Comparison of ENCODE assay signal across 12 cellular contexts in genomic region chr1:55575571-55576279, GRCh38.
DNase-seq lines count a peak whose midpoint lies in the region; ATAC-seq and TF ChIP-seq lines count a peak whose summit lies in the region.
"Had no signal": no experiment of that assay in that cellular context is flagged by ENCODE, and none has a peak within 500 bp of the region (broad histone marks: within the 10 kb centered on the region; RNA-seq: fewer than 3 reads in every experiment).

No MANE protein-coding gene starts in this region.

- H3K9me3 Mint-ChIP-seq in chondrocyte (ENCODE audit: low read depth) = no peaks in the 10 kb centered on the region
- H3K9me3 Mint-ChIP-seq in activated naive CD4-positive, alpha-beta T cell treated with anti-CD3 and anti-CD28 coated beads, Interleukin-2, amount 10 ng/mL, durations not matched to agents 7 days and 5 days = no peaks in the 10 kb centered on the region
- H3K9me3 Mint-ChIP-seq: stimulated activated naive CD8-positive, alpha-beta T cell treated with anti-CD3 and anti-CD28 coated beads, Interleukin-15, Interleukin-2, amounts not matched to agents 100 ng/mL and 50 ng/mL, for 24 hours had no signal

- no peak overlapping the region for H3K27ac Mint-ChIP-seq in chondrocyte (ENCODE audit: unreplicated experiment)
- H3K27ac Mint-ChIP-seq in activated naive CD4-positive, alpha-beta T cell treated with anti-CD3 and anti-CD28 coated beads, Interleukin-2, amount 10 ng/mL, durations not matched to agents 7 days and 5 days = no peak overlapping the region
- H3K27ac Mint-ChIP-seq: stimulated activated naive CD8-positive, alpha-beta T cell treated with anti-CD3 and anti-CD28 coated beads, Interleukin-15, Interleukin-2, amounts not matched to agents 100 ng/mL and 50 ng/mL, for 24 hours had no signal

- H3K27me3 ChIP-seq in tibial artery = no peaks in the 10 kb centered on the region

- peaks cover 32% of the 10 kb centered on the region for H3K4me1 Mint-ChIP-seq in chondrocyte (ENCODE audit: low read depth)
- H3K4me1 Mint-ChIP-seq in activated naive CD4-positive, alpha-beta T cell treated with anti-CD3 and anti-CD28 coated beads, Interleukin-2, amount 10 ng/mL, durations not matched to agents 7 days and 5 days = no peaks in the 10 kb centered on the region

- no peaks in the 10 kb centered on the region for H3K36me3 Mint-ChIP-seq in chondrocyte (ENCODE audit: low read depth)
- no peaks in the 10 kb centered on the region for H3K36me3 Mint-ChIP-seq in activated naive CD4-positive, alpha-beta T cell treated with anti-CD3 and anti-CD28 coated beads, Interleukin-2, amount 10 ng/mL, durations not matched to agents 7 days and 5 days

- H3K9me3 ChIP-seq in tibial artery = no peaks in the 10 kb centered on the region

- no peak for ATAC-seq in GM18909 (IDR thresholded peaks at IDR 0.05; ENCODE audit: poor library complexity, unreplicated experiment)
- ATAC-seq in HG03139 (IDR thresholded peaks at IDR 0.05; ENCODE audit: unreplicated experiment) = no peak
- ATAC-seq: left colon had no signal

- no peaks in the 10 kb centered on the region for H3K36me3 ChIP-seq in tibial artery

- H3K4me3 Mint-ChIP-seq in chondrocyte (ENCODE audit: unreplicated experiment) = no peak overlapping the region
- no peak overlapping the region for H3K4me3 Mint-ChIP-seq in activated naive CD4-positive, alpha-beta T cell treated with anti-CD3 and anti-CD28 coated beads, Interleukin-2, amount 10 ng/mL, durations not matched to agents 7 days and 5 days
- H3K4me3 Mint-ChIP-seq: stimulated activated naive CD8-positive, alpha-beta T cell treated with anti-CD3 and anti-CD28 coated beads, Interleukin-15, Interleukin-2, amounts not matched to agents 100 ng/mL and 50 ng/mL, for 24 hours had no signal

- intact Hi-C loops in lower leg skin (cut with DNase I; ENCODE audit: low total_unique reads) = no loop called here
- intact Hi-C loops in tibial artery (cut with DNase I; ENCODE audit: low total_unique reads) = no loop called here

- WGBS in lower leg skin, 2 donors = 71 to 75% methylated on average over 3 to 4 of the region's 4 CpGs

- TF ChIP-seq POLR2A in lower leg skin (IDR thresholded peaks at IDR 0.05) = no peak

- peak; percentile 18 for TF ChIP-seq CTCF in chondrocyte (IDR thresholded peaks at IDR 0.05)
- no peak for TF ChIP-seq CTCF in lower leg skin (IDR thresholded peaks at IDR 0.05)
- TF ChIP-seq CTCF in tibial artery (IDR thresholded peaks at IDR 0.05) = peak; percentile 27 to 33

- CTCF ChIA-PET in activated naive CD4-positive, alpha-beta T cell treated with anti-CD3 and anti-CD28 coated beads, Interleukin-2, amount 10 ng/mL, durations not matched to agents 7 days and 5 days (lab: Charles Lee) = no interaction called here

- peaks cover 0 to 27% (median 19%) of the 10 kb centered on the region in 4 donors for H3K4me1 ChIP-seq in tibial artery

- H3K4me3 ChIP-seq in lower leg skin (ENCODE audit: low read depth, poor library complexity, severe bottlenecking) (no peak overlapping the region), tibial artery (no peak overlapping the region)

- H3K27me3 Mint-ChIP-seq in chondrocyte (ENCODE audit: low read depth) = no peaks in the 10 kb centered on the region
- H3K27me3 Mint-ChIP-seq in activated naive CD4-positive, alpha-beta T cell treated with anti-CD3 and anti-CD28 coated beads, Interleukin-2, amount 10 ng/mL, durations not matched to agents 7 days and 5 days = peaks cover 3% of the 10 kb centered on the region

- DNase-seq in NCI-H2029 (lab: John Stamatoyannopoulos, UW) (peak; percentile 79), chondrocyte (ENCODE audit: low spot score) (no peak), lower leg skin (ENCODE audit: low spot score in 2 of 2) (peak; percentile 66 to 94), tibial artery (peak; percentile 79 to 91)
- DNase-seq in activated naive CD4-positive, alpha-beta T cell treated with anti-CD3 and anti-CD28 coated beads, Interleukin-2, amount 10 ng/mL, durations not matched to agents 7 days and 5 days = no peak
- DNase-seq: activated CD4-positive, alpha-beta T cell treated with anti-CD3 and anti-CD28 coated beads for 48 hours; activated CD8-positive, alpha-beta memory T cell treated with anti-CD3 and anti-CD28 coated beads, Interleukin-2, amount 50 U/mL, for 4 hours; NCI-H2081 had no signal

- peak overlapping the region; percentile 57 to 58 for H3K27ac ChIP-seq in tibial artery

Comparison
In these comparisons a context has a peak if more than half of its experiments do, and no peak if none do; other contexts are left out.
1. DNase-seq: peak in NCI-H2029 (single experiment), lower leg skin (2 of 2) and tibial artery (2 of 2); none in chondrocyte (single experiment) and activated naive CD4-positive, alpha-beta T cell treated with anti-CD3 and anti-CD28 coated beads, Interleukin-2, amount 10 ng/mL, durations not matched to agents 7 days and 5 days (single experiment).
2. CTCF ChIP-seq: peak in chondrocyte (single experiment) and tibial artery (2 of 2); none in lower leg skin (0 of 3).